ENCODE assay signal across 1 cellular context in the genomic region with DNA sequence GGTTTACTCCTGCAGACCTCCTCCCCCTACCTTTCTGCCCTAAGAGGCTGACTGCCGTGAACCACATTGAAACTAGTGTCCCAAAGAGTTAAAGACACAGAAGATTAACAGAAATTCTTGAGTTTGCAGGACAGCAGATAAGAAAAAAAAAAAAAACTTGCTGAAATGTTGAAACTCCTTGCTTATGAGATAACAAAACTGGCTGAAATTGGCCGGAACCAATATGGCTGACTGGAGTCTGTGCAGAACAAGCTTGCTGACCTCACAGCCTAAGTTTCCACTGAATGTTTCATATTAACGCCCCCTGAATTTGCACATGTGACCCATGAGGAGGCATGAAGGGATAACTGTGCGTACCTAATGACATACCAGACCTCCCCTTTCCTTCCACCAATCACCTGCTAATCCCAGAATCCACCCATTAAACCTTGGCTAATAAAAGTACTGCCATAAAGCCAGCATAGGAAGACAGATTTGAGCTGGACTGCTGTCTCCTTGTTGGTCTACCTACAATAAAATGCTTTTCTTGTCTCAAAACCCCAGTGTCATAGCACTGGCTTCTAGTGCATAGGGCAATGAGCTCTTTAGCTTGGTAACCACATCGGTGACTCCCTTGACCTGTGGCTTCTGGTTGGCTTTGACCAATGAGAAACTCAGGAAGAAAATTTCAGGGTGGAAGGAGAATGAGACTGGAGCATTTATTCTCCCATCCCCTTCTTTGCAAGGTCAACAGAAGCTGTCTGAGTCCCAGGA.
TF ChIP-seq lines count a peak whose summit lies in the region.

No MANE protein-coding gene starts in this region.

TF ChIP-seq in K562, 482 proteins besides CTCF, POLR2A, EP300 and RAD21 (continued from another document):
- TF ChIP-seq, protein P1, sequence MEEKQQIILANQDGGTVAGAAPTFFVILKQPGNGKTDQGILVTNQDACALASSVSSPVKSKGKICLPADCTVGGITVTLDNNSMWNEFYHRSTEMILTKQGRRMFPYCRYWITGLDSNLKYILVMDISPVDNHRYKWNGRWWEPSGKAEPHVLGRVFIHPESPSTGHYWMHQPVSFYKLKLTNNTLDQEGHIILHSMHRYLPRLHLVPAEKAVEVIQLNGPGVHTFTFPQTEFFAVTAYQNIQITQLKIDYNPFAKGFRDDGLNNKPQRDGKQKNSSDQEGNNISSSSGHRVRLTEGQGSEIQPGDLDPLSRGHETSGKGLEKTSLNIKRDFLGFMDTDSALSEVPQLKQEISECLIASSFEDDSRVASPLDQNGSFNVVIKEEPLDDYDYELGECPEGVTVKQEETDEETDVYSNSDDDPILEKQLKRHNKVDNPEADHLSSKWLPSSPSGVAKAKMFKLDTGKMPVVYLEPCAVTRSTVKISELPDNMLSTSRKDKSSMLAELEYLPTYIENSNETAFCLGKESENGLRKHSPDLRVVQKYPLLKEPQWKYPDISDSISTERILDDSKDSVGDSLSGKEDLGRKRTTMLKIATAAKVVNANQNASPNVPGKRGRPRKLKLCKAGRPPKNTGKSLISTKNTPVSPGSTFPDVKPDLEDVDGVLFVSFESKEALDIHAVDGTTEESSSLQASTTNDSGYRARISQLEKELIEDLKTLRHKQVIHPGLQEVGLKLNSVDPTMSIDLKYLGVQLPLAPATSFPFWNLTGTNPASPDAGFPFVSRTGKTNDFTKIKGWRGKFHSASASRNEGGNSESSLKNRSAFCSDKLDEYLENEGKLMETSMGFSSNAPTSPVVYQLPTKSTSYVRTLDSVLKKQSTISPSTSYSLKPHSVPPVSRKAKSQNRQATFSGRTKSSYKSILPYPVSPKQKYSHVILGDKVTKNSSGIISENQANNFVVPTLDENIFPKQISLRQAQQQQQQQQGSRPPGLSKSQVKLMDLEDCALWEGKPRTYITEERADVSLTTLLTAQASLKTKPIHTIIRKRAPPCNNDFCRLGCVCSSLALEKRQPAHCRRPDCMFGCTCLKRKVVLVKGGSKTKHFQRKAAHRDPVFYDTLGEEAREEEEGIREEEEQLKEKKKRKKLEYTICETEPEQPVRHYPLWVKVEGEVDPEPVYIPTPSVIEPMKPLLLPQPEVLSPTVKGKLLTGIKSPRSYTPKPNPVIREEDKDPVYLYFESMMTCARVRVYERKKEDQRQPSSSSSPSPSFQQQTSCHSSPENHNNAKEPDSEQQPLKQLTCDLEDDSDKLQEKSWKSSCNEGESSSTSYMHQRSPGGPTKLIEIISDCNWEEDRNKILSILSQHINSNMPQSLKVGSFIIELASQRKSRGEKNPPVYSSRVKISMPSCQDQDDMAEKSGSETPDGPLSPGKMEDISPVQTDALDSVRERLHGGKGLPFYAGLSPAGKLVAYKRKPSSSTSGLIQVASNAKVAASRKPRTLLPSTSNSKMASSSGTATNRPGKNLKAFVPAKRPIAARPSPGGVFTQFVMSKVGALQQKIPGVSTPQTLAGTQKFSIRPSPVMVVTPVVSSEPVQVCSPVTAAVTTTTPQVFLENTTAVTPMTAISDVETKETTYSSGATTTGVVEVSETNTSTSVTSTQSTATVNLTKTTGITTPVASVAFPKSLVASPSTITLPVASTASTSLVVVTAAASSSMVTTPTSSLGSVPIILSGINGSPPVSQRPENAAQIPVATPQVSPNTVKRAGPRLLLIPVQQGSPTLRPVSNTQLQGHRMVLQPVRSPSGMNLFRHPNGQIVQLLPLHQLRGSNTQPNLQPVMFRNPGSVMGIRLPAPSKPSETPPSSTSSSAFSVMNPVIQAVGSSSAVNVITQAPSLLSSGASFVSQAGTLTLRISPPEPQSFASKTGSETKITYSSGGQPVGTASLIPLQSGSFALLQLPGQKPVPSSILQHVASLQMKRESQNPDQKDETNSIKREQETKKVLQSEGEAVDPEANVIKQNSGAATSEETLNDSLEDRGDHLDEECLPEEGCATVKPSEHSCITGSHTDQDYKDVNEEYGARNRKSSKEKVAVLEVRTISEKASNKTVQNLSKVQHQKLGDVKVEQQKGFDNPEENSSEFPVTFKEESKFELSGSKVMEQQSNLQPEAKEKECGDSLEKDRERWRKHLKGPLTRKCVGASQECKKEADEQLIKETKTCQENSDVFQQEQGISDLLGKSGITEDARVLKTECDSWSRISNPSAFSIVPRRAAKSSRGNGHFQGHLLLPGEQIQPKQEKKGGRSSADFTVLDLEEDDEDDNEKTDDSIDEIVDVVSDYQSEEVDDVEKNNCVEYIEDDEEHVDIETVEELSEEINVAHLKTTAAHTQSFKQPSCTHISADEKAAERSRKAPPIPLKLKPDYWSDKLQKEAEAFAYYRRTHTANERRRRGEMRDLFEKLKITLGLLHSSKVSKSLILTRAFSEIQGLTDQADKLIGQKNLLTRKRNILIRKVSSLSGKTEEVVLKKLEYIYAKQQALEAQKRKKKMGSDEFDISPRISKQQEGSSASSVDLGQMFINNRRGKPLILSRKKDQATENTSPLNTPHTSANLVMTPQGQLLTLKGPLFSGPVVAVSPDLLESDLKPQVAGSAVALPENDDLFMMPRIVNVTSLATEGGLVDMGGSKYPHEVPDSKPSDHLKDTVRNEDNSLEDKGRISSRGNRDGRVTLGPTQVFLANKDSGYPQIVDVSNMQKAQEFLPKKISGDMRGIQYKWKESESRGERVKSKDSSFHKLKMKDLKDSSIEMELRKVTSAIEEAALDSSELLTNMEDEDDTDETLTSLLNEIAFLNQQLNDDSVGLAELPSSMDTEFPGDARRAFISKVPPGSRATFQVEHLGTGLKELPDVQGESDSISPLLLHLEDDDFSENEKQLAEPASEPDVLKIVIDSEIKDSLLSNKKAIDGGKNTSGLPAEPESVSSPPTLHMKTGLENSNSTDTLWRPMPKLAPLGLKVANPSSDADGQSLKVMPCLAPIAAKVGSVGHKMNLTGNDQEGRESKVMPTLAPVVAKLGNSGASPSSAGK (IDR thresholded peaks at IDR 0.05): 0 out of 2 replicates have a peak, but pooled peaks have one; percentile 7
- TF ChIP-seq GTF2A2 (tag; IDR thresholded peaks at IDR 0.05): 0 out of 2 replicates have a peak, but pooled peaks have one; percentile 40
- peak; percentile 73 for TF ChIP-seq MEIS2 (IDR thresholded peaks at IDR 0.05; ENCODE audit: partially characterized antibody)
- TF ChIP-seq, protein P2, sequence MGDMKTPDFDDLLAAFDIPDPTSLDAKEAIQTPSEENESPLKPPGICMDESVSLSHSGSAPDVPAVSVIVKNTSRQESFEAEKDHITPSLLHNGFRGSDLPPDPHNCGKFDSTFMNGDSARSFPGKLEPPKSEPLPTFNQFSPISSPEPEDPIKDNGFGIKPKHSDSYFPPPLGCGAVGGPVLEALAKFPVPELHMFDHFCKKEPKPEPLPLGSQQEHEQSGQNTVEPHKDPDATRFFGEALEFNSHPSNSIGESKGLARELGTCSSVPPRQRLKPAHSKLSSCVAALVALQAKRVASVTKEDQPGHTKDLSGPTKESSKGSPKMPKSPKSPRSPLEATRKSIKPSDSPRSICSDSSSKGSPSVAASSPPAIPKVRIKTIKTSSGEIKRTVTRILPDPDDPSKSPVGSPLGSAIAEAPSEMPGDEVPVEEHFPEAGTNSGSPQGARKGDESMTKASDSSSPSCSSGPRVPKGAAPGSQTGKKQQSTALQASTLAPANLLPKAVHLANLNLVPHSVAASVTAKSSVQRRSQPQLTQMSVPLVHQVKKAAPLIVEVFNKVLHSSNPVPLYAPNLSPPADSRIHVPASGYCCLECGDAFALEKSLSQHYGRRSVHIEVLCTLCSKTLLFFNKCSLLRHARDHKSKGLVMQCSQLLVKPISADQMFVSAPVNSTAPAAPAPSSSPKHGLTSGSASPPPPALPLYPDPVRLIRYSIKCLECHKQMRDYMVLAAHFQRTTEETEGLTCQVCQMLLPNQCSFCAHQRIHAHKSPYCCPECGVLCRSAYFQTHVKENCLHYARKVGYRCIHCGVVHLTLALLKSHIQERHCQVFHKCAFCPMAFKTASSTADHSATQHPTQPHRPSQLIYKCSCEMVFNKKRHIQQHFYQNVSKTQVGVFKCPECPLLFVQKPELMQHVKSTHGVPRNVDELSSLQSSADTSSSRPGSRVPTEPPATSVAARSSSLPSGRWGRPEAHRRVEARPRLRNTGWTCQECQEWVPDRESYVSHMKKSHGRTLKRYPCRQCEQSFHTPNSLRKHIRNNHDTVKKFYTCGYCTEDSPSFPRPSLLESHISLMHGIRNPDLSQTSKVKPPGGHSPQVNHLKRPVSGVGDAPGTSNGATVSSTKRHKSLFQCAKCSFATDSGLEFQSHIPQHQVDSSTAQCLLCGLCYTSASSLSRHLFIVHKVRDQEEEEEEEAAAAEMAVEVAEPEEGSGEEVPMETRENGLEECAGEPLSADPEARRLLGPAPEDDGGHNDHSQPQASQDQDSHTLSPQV (IDR thresholded peaks at IDR 0.05): peak; percentile 68
- TF ChIP-seq MTA2 (IDR thresholded peaks at IDR 0.05; ENCODE audit: low read depth): peak; percentile 78
- TF ChIP-seq GTF2F1 (IDR thresholded peaks at IDR 0.05; ENCODE audit: low read depth, low read length): no peak
- TF ChIP-seq, protein P3, sequence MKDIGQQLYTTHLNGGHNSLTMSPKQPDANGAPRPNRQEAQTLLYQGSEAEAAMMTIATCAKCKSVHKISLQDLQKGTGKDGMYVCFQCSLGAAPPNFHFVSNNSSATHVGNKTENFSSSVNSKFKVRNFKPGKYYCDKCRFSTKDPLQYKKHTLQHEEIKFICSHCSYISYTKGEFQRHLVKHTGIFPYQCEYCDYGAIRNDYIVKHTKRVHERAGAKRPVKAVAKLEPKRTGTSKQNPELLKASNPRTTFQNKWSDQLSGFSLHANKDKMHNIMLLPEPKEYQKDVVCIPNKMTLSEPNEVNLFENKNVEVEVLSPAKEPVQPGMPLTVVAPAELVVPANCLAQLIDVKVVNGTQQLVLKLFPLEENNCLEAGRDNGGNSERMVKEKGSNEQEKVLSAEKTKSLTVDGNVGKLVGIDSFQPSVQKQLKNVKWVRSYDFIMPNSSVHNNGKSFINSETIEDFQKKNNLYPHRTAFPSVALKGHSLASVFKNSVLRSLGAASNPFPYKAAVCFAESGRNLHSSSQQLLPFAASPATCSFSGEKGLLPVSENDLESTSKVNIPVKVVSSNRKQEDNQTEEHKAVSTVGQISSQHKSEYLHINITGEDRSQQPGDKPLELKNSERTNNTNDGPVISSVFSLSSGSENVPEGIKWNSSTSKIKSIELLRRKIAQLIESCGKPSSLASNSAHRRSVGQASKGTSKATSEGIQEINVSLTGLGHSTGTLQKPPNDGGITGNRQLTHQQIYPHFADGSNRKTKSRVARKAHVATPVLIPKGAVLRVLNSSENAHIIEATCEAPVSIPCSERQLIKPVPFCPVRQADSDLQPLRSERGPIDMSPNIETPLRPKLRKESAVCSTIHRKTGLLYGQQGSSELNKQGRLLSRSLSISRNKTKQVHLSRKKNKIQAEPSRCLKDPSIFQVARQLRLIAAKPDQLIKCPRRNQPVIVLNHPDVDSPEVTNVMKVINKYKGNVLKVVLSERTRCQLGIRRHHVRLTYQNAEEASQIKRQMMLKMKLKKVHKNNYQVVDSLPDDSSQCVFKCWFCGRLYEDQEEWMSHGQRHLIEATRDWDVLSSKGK (CRISPR knock-in tag; IDR thresholded peaks at IDR 0.05): no peak
- no peak for TF ChIP-seq MYC (IDR thresholded peaks at IDR 0.05; ENCODE audit: low read depth, low read length)
- no peak for TF ChIP-seq MYC (CRISPR knock-in tag; IDR thresholded peaks at IDR 0.05; ENCODE audit: borderline replicate concordance, low read depth)
- TF ChIP-seq ZNF584 (CRISPR knock-in tag; IDR thresholded peaks at IDR 0.05; ENCODE audit: low read depth): 0 out of 2 replicates have a peak, but pooled peaks have one; percentile 26
- peak; percentile 66 for TF ChIP-seq STAT5A (IDR thresholded peaks at IDR 0.05; ENCODE audit: borderline replicate concordance, low read length)
- TF ChIP-seq ZNF644 (tag; IDR thresholded peaks at IDR 0.05; ENCODE audit: low read depth): 0 out of 2 replicates have a peak, but pooled peaks have one; percentile 55
- TF ChIP-seq DMBX1 (CRISPR knock-in tag; IDR thresholded peaks at IDR 0.05; ENCODE audit: borderline replicate concordance): 0 out of 2 replicates have a peak, but pooled peaks have one; percentile 55
TF ChIP-seq in K562: peak in this region for 72.
